ENCODE assay signal across 22 cellular contexts in genomic region chr5:32627219-32627880, GRCh38. TPM values are rescaled to one million over a fixed set of nuclear protein-coding genes. Genes with fewer than 3 reads are reported as not detected.
A peak's percentile ranks its signal among the peaks of the same experiment; 100 is the strongest.
DNase-seq lines count a peak whose midpoint lies in the region; ATAC-seq, FAIRE-seq and TF ChIP-seq lines count a peak whose summit lies in the region.
"Had no signal": no experiment of that assay in that cellular context is flagged by ENCODE, and none has a peak within 500 bp of the region (broad histone marks: within the 10 kb centered on the region; RNA-seq: fewer than 3 reads in every experiment).

No MANE protein-coding gene starts in this region.

- no peak overlapping the region for H3K27ac ChIP-seq in cardiac muscle cell
- H3K27ac ChIP-seq in K562 (ENCODE audit: extremely low read depth, low read depth, low read length), result no peak overlapping the region
- H3K27ac ChIP-seq: 22Rv1 had no signal

- no TSS peak for BruUV-seq in K562 (replicated peaks; lab: Mats Ljungman, UMichigan)

- DNase-seq in cardiac muscle cell (ENCODE audit: low read depth in 1 of 2, low spot score in 1 of 2) (peak; percentile 16 to 29), Right ventricle myocardium superior (no peak), K562 (ENCODE audit: extremely low read depth in 1 of 4, low spot score in 3 of 4) (no peak), hepatic stellate cell (ENCODE audit: low spot score) (peak; percentile 17), left lobe of liver (ENCODE audit: low spot score) (no peak), NCI-H1092 (lab: John Stamatoyannopoulos, UW) (no peak), T-helper 2 cell (no peak), AG08396 (ENCODE audit: low spot score) (no peak)
- DNase-seq: BE2C; CD4-positive, CD25-positive, alpha-beta regulatory T cell; COR-L47; GDM1; GOT3; KBM-7; NCI-H1105 treated with DMSO at 0.1 percent for 48 hours; NCI-H1694; NCI-H2081 treated with DMSO at 0.1 percent for 48 hours; NCI-H510A; NCI-H748 treated with DMSO at 0.1 percent for 48 hours had no signal

- CTCF ChIA-PET in K562 (lab: Yijun Ruan, JAX; ENCODE audit: low intra/inter-chr PET ratio), result no interaction called here

- no peaks in the 10 kb centered on the region for H3K4me1 ChIP-seq in cardiac muscle cell (ENCODE audit: low read depth)
- H3K4me1 ChIP-seq in K562 (replicated peaks in 1 of 2; ENCODE audit: control insufficient read depth in 2 of 2, insufficient read depth in 2 of 2, low read length in 2 of 2), result no peaks in the 10 kb centered on the region
- H3K4me1 ChIP-seq: BE2C had no signal

- no peak for TF ChIP-seq RAD21 in K562 (CRISPR knock-in tag; conservative IDR thresholded peaks at IDR 0.05 in 1 of 2, IDR thresholded peaks at IDR 0.05 in 1 of 2)

- WGBS in K562 (ENCODE audit: insufficient coverage, low coverage, missing lambda C conversion rate), result 3% methylated on average over 5 of the region's 5 CpGs

- POLR2A ChIA-PET in K562 (lab: Yijun Ruan, JAX), result no interaction called here

- no peaks in the 10 kb centered on the region for H4K20me1 ChIP-seq in K562 (replicated peaks; ENCODE audit: control insufficient read depth, insufficient read depth, low read length)

- H3K36me3 ChIP-seq in cardiac muscle cell (no peaks in the 10 kb centered on the region), K562 (ENCODE audit: control insufficient read depth, insufficient read depth, low read length) (no peaks in the 10 kb centered on the region)
- H3K36me3 ChIP-seq: BE2C had no signal

- no peaks in the 10 kb centered on the region for H3K9me3 ChIP-seq in cardiac muscle cell (ENCODE audit: low read depth)
- H3K9me3 ChIP-seq in K562 (replicated peaks; ENCODE audit: control insufficient read depth, insufficient read depth, low read depth, low read length), result no peaks in the 10 kb centered on the region
- H3K9me3 ChIP-seq: BE2C had no signal

- no peaks in the 10 kb centered on the region for H3K27me3 ChIP-seq in cardiac muscle cell
- H3K27me3 ChIP-seq in K562 (ENCODE audit: control insufficient read depth in 2 of 2, insufficient read depth in 2 of 2, low read length in 2 of 2), result peaks cover 19 to 43% of the 10 kb centered on the region in 2 experiments
- H3K27me3 ChIP-seq: BE2C had no signal

- FAIRE-seq in K562 (lab: Jason Lieb, UNC), result peak; percentile 54
- FAIRE-seq: RCC 7860 had no signal

- no peak overlapping the region for H3K4me3 ChIP-seq in cardiac muscle cell
- no peak overlapping the region for H3K4me3 ChIP-seq in K562

- intact Hi-C loops in Right ventricle myocardium superior (cut with DNase I), result no loop called here
- intact Hi-C loops in K562 (cut with micrococcal nuclease), result loop anchor here (10.0 kb wide), 1 partner anchor 787 kb away; no protein-coding TSS in a partner anchor

- no peaks in the 10 kb centered on the region for H3K79me2 ChIP-seq in K562 (ENCODE audit: control insufficient read depth, insufficient read depth, low read length)

- H2AFZ ChIP-seq in K562 (ENCODE audit: low read depth, low read length), result no peak overlapping the region

- no peak overlapping the region for H3K4me2 ChIP-seq in K562 (ENCODE audit: insufficient read depth, low read length)

- TF ChIP-seq POLR2A in K562 (conservative IDR thresholded peaks at IDR 0.05), result no peak

- ATAC-seq in Right ventricle myocardium superior (ENCODE audit: poor library complexity) (no peak), K562 (no peak), left lobe of liver (no peak)
- ATAC-seq: HCT116 had no signal

- H3K9ac ChIP-seq in K562 (ENCODE audit: insufficient read depth in 1 of 2, low read depth in 2 of 2, low read length in 2 of 2), result no peak overlapping the region

- TF ChIP-seq CTCF in cardiac muscle cell (IDR thresholded peaks at IDR 0.05; ENCODE audit: low read depth, low read length), result no peak
- TF ChIP-seq CTCF in K562 (IDR thresholded peaks at IDR 0.05 in 2 of 3, conservative IDR thresholded peaks at IDR 0.05 in 1 of 3; ENCODE audit: insufficient read depth in 2 of 3, low read depth in 1 of 3, low read length in 3 of 3), result no peak

- H3K9me1 ChIP-seq in K562 (ENCODE audit: control insufficient read depth, insufficient read depth, low read length), result no peaks in the 10 kb centered on the region

- in situ Hi-C loops in K562 (cut with MboI), result no loop called here

- TF ChIP-seq EP300 in K562 (IDR thresholded peaks at IDR 0.05; ENCODE audit: low read length), result no peak

TF ChIP-seq in K562, 482 proteins besides CTCF, POLR2A, EP300 and RAD21:
- TF ChIP-seq ZNF316 (IDR thresholded peaks at IDR 0.05) (0 out of 2 replicates have a peak, but pooled peaks have one; percentile 11), KLF1 (tag; IDR thresholded peaks at IDR 0.05) (no peak), BCOR (IDR thresholded peaks at IDR 0.05) (no peak)

RNA-seq across cellular contexts. Expression of gene SUB1, which starts 42.0 kb away (rescaled TPM):
- 118 and 135 TPM in 2 replicates for total RNA-seq in cardiac muscle cell
- 415 and 445 TPM in 2 replicates for polyA plus RNA-seq in cardiac muscle cell
- 175 TPM for total RNA-seq in Right ventricle myocardium superior
- total RNA-seq in K562 (2011; cell fraction: chromatin; rRNA removed; ENCODE audit: low replicate concordance), result 59.7 and 153 TPM in 2 replicates
- 54.2 and 54.7 TPM in 2 replicates for total RNA-seq in K562 (2011; cell fraction: nucleolus; rRNA removed)
- total RNA-seq in K562 (2011; cell fraction: nucleoplasm; rRNA removed), result 105 and 163 TPM in 2 replicates
- total RNA-seq in K562 (2014; rRNA removed), result 259 and 336 TPM in 2 replicates
- total RNA-seq in K562 (2014; rRNA removed; fragmentation: Illumina TruSeq; extraction: Trizol), result 779 and 938 TPM in 2 replicates
- 625 and 700 TPM in 2 replicates for total RNA-seq in K562 (2015; rRNA removed; fragmentation: Illumina TruSeq; extraction: Trizol)
- 494 and 558 TPM in 2 replicates for total RNA-seq in K562 (2021)
- 239 and 479 TPM in 2 replicates for polyA plus RNA-seq in K562 (2011; rRNA removed)
- polyA plus RNA-seq in K562 (2011; cell fraction: cytosol; rRNA removed), result 15.5 and 92.3 TPM in 2 replicates
- polyA plus RNA-seq in K562 (2011; cell fraction: nucleus; rRNA removed), result 40.2 and 58.6 TPM in 2 replicates
- 355 and 463 TPM in 2 replicates for polyA plus RNA-seq in K562 (2012)
- polyA plus RNA-seq in K562 (2014; fragmentation: Illumina TruSeq; extraction: Trizol), result 378 and 453 TPM in 2 replicates
- polyA plus RNA-seq in K562 (2014; fragmentation: Nextera tagmentation; extraction: Ambion mirVana), result 100 to 1,000 TPM; 887 to 932 TPM
- polyA plus RNA-seq in K562 (2014; rRNA removed), result 738 and 1,031 TPM in 2 replicates
- 108 and 128 TPM in 2 replicates for polyA minus RNA-seq in K562 (2011; rRNA and poly(A)+ RNA removed)
- 25.9 and 60.5 TPM in 2 replicates for polyA minus RNA-seq in K562 (2011; cell fraction: cytosol; rRNA and poly(A)+ RNA removed)
- 67.4 and 68.0 TPM in 2 replicates for polyA minus RNA-seq in K562 (2011; cell fraction: nucleus; rRNA and poly(A)+ RNA removed)
- total RNA-seq in left lobe of liver, result 63.4 TPM

Comparison
In these comparisons a context has a peak if more than half of its experiments do, and no peak if none do; other contexts are left out.
1. DNase-seq: peak in cardiac muscle cell (2 of 2) and hepatic stellate cell (single experiment); none in Right ventricle myocardium superior (single experiment), K562 (0 of 4), left lobe of liver (single experiment), NCI-H1092 (single experiment), T-helper 2 cell (0 of 5) and AG08396 (single experiment).